11 cellular contexts compared by ENCODE assay signal in the genomic region with DNA sequence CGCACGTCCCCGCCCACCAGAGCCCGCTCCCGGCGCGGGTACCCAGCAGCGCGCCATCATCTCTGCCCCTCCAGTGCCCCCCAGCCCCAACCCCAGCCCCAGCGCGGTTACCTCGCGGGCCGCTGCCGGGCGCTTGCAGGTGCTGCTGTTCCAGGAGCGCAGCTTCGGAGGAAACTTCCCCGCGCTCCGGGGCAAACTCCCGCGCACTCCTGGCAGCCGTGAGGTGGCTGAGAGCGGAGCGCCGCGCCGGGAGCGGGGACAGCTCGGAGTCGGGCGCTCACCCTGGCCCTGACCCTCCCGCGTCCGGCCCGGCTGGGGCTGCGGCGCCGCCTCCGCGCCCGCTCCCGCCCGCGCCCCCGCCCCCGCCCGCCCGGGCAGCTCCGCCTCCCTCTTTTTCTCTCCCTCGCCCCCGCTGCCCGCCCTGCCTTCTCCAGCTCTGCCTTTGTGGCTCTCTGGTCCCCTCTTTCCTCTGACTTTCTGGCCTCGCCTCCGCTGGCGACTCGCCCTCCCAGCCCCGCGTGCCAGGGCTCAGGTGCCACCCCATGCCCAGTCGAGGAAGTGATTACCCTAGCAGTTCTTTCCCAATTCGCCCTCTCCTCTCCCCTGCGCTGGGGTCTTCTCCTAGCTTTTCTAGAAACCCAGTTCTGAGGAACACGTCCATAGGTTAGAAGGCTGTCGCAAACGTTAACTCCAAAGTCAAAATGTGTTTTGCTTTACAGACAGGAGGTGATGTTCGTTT. TPM values are rescaled to one million over a fixed set of nuclear protein-coding genes. Genes with fewer than 3 reads are reported as not detected.
A peak's percentile ranks its signal among the peaks of the same experiment; 100 is the strongest.
DNase-seq lines count a peak whose midpoint lies in the region; ATAC-seq, FAIRE-seq and TF ChIP-seq lines count a peak whose summit lies in the region.
"Had no signal": no experiment of that assay in that cellular context is flagged by ENCODE, and none has a peak within 500 bp of the region (broad histone marks: within the 10 kb centered on the region; RNA-seq: fewer than 3 reads in every experiment).

A gene with protein sequence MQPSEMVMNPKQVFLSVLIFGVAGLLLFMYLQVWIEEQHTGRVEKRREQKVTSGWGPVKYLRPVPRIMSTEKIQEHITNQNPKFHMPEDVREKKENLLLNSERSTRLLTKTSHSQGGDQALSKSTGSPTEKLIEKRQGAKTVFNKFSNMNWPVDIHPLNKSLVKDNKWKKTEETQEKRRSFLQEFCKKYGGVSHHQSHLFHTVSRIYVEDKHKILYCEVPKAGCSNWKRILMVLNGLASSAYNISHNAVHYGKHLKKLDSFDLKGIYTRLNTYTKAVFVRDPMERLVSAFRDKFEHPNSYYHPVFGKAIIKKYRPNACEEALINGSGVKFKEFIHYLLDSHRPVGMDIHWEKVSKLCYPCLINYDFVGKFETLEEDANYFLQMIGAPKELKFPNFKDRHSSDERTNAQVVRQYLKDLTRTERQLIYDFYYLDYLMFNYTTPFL (minus strand): TSS at position 284 of the 739 bp plus-strand sequence. CDS start 42,499 bp downstream, outside the sequence.

- intact Hi-C loops in tibial artery (cut with DNase I; ENCODE audit: low total_unique reads) = no loop called here

- H3K27me3 ChIP-seq in mesenchymal stem cell (ENCODE audit: control insufficient read depth in 1 of 2, insufficient read depth in 1 of 2, low read length in 2 of 2) (peaks cover 0 to 36% of the 10 kb centered on the region in 2 experiments), tibial artery (peaks cover 0 to 19% of the 10 kb centered on the region in 2 donors)

- no peak for TF ChIP-seq CTCF in tibial artery (IDR thresholded peaks at IDR 0.05)

- no peak within 1 kb of the TSS for H2AK5ac ChIP-seq in mesenchymal stem cell (ENCODE audit: low read length, severe bottlenecking)

- no peak within 1 kb of the TSS for H2BK5ac ChIP-seq in mesenchymal stem cell (ENCODE audit: low read depth, low read length, poor library complexity, severe bottlenecking)

- H3K18ac ChIP-seq in mesenchymal stem cell (ENCODE audit: low read depth in 1 of 2, low read length in 2 of 2) = no peak within 1 kb of the TSS

- H3K9me3 ChIP-seq in mesenchymal stem cell (ENCODE audit: control insufficient read depth, low read length) (no peaks in the 10 kb centered on the region), tibial artery (no peaks in the 10 kb centered on the region)

- H3K36me3 ChIP-seq in mesenchymal stem cell (ENCODE audit: control insufficient read depth in 1 of 2, insufficient read depth in 2 of 2, low read depth in 1 of 2, low read length in 2 of 2) (no peaks in the 10 kb centered on the region), tibial artery (no peaks in the 10 kb centered on the region)

- peak within 1 kb of the TSS; percentile 96 for H3K4me2 ChIP-seq in mesenchymal stem cell (ENCODE audit: low read length, poor library complexity, severe bottlenecking)

- no peak within 1 kb of the TSS for H3K14ac ChIP-seq in mesenchymal stem cell (ENCODE audit: low read length in 2 of 2)

- FAIRE-seq in RCC 7860 (lab: Jason Lieb, UNC) = no peak

- H3K79me1 ChIP-seq in mesenchymal stem cell (replicated peaks; ENCODE audit: low read length, poor library complexity, severe bottlenecking) = no peaks in the 10 kb centered on the region

- H3K4ac ChIP-seq in mesenchymal stem cell (ENCODE audit: low read depth in 1 of 2, low read length in 2 of 2) = no peak within 1 kb of the TSS

- no peak within 1 kb of the TSS for H2AFZ ChIP-seq in mesenchymal stem cell (ENCODE audit: low read depth, low read length)

- no peak within 1 kb of the TSS for H2BK12ac ChIP-seq in mesenchymal stem cell (ENCODE audit: low read length in 2 of 2)

- H2BK15ac ChIP-seq in mesenchymal stem cell (ENCODE audit: low read depth, poor library complexity, severe bottlenecking) = no peak within 1 kb of the TSS

- ATAC-seq in HG03280 (IDR thresholded peaks at IDR 0.05; ENCODE audit: unreplicated experiment) = no peak
- ATAC-seq: stimulated activated naive B cell treated with anti-CD40 and anti-IgM and Interleukin-4, amounts not matched to agents 10 μg/mL and 1 μg/mL and 100 μg/mL, for 72 hours had no signal

- no peak within 1 kb of the TSS for H4K91ac ChIP-seq in mesenchymal stem cell (ENCODE audit: low read length)

- H2BK120ac ChIP-seq in mesenchymal stem cell (ENCODE audit: low read depth, low read length) = no peak within 1 kb of the TSS

- no peak within 1 kb of the TSS for H3K23ac ChIP-seq in mesenchymal stem cell (ENCODE audit: low read length in 2 of 2)

- H3K4me1 ChIP-seq in mesenchymal stem cell (ENCODE audit: control insufficient read depth, insufficient read depth, low read depth, low read length) = peaks cover 10% of the 10 kb centered on the region
- H3K4me1 ChIP-seq in tibial artery = peaks cover 0 to 11% (median 6%) of the 10 kb centered on the region in 4 donors

- H3K4me3 ChIP-seq in mesenchymal stem cell (ENCODE audit: insufficient read depth in 1 of 2, low read depth in 1 of 2, low read length in 2 of 2) (peak within 1 kb of the TSS in 1 of 2 experiments; percentile 69), tibial artery (no peak within 1 kb of the TSS)
- H3K4me3 ChIP-seq: lung had no signal

- no peak within 1 kb of the TSS for H3K9ac ChIP-seq in mesenchymal stem cell (ENCODE audit: low read length)

- no peak within 1 kb of the TSS for H4K8ac ChIP-seq in mesenchymal stem cell (ENCODE audit: low read length)

- peak; percentile 27 for DNase-seq in 8988T
- peak; percentile 47 for DNase-seq in NCI-H1417 treated with DMSO at 0.1 percent for 48 hours (lab: John Stamatoyannopoulos, UW)
- DNase-seq in ecto neural progenitor cell (ENCODE audit: low spot score) = peak; percentile 77
- DNase-seq in mesenchymal stem cell = no peak
- no peak for DNase-seq in occipital lobe (lab: John Stamatoyannopoulos, UW)
- no peak for DNase-seq in RCC 7860 (ENCODE audit: low spot score)
- no peak for DNase-seq in tibial artery
- DNase-seq: NCI-H2029 treated with DMSO at 0.1 percent for 48 hours; stimulated activated naive B cell treated with anti-CD40 and anti-IgM and Interleukin-4, amounts not matched to agents 10 μg/mL and 1 μg/mL and 100 μg/mL, for 72 hours had no signal

- H3K27ac ChIP-seq in mesenchymal stem cell (ENCODE audit: low read length, poor library complexity, severe bottlenecking) = no peak within 1 kb of the TSS
- H3K27ac ChIP-seq in tibial artery = no peak within 1 kb of the TSS

- 1% methylated on average over 42 of the region's 67 CpGs for WGBS in mesenchymal stem cell

RNA-seq across cellular contexts. Expression of the gene that starts here (rescaled TPM):
- polyA plus RNA-seq in mesenchymal stem cell (2013, experiment 1 of 2) = not detected
- polyA plus RNA-seq in mesenchymal stem cell (2013, experiment 2 of 2) = not detected
- total RNA-seq in occipital lobe = 3.1 TPM

Comparison
In these comparisons a context has a peak if more than half of its experiments do, and no peak if none do; other contexts are left out.
1. DNase-seq: peak in 8988T (single experiment), NCI-H1417 treated with DMSO at 0.1 percent for 48 hours (single experiment) and ecto neural progenitor cell (single experiment); none in mesenchymal stem cell (single experiment), occipital lobe (single experiment), RCC 7860 (single experiment) and tibial artery (0 of 2).